Comparison of ENCODE assay signal across 11 cellular contexts in genomic region chr11:333616-334263, GRCh38. TPM values are rescaled to one million over a fixed set of nuclear protein-coding genes. Genes with fewer than 3 reads are reported as not detected.
"Had no signal": no experiment of that assay in that cellular context is flagged by ENCODE, and none has a peak within 500 bp of the region (broad histone marks: within the 10 kb centered on the region; RNA-seq: fewer than 3 reads in every experiment).

No MANE protein-coding gene starts in this region.

RNA-seq across cellular contexts. Expression of gene IFITM5, which starts 34.4 kb away (rescaled TPM):
- total RNA-seq: activated CD4-positive, alpha-beta T cell treated with anti-CD3 and anti-CD28 coated beads, Interleukin-2, amount 10 ng/mL, durations not matched to agents 7 days and 5 days; activated T-helper 2 cell treated with anti-CD3 and anti-CD28 coated beads, Interferon-gamma antibody, Interleukin-2, Interleukin-4, amounts not matched to agents 10 μg/mL and 5 μg/mL and 100 μg/mL, durations not matched to agents 14 hours and 24 hours and 36 hours; body of pancreas; dermis microvascular lymphatic vessel endothelial cell; esophagus muscularis mucosa; fibroblast of villous mesenchyme; kidney epithelial cell; liver; naive thymus-derived CD4-positive, alpha-beta T cell; ovary; upper lobe of left lung had no signal
- polyA plus RNA-seq: liver; naive thymus-derived CD4-positive, alpha-beta T cell; ovary had no signal
